In genomic region chr5:95862636-95863382, GRCh38 we compare ENCODE assay signal across 10 cellular contexts. TPM values are rescaled to one million over a fixed set of nuclear protein-coding genes. Genes with fewer than 3 reads are reported as not detected.
DNase-seq lines count a peak whose midpoint lies in the region; TF ChIP-seq lines count a peak whose summit lies in the region.
"Had no signal": no experiment of that assay in that cellular context is flagged by ENCODE, and none has a peak within 500 bp of the region (broad histone marks: within the 10 kb centered on the region; RNA-seq: fewer than 3 reads in every experiment).

No MANE protein-coding gene starts in this region.

- peak overlapping the region; percentile 9 for H3K27ac Mint-ChIP-seq in Caco-2 (ENCODE audit: unreplicated experiment)
- H3K27ac Mint-ChIP-seq in osteocyte (ENCODE audit: unreplicated experiment) = peak overlapping the region; percentile 99

- no peaks in the 10 kb centered on the region for H3K9me3 ChIP-seq in Caco-2

- H3K4me1 Mint-ChIP-seq in Caco-2 (ENCODE audit: low read depth, unreplicated experiment) (peaks cover 57% of the 10 kb centered on the region), osteocyte (ENCODE audit: unreplicated experiment) (peaks cover 58% of the 10 kb centered on the region)

- H3K36me3 Mint-ChIP-seq in Caco-2 (ENCODE audit: insufficient read depth, unreplicated experiment) (peaks cover 11% of the 10 kb centered on the region), osteocyte (ENCODE audit: unreplicated experiment) (no peaks in the 10 kb centered on the region)

- H3K27me3 Mint-ChIP-seq in Caco-2 (ENCODE audit: insufficient read depth, unreplicated experiment) (no peaks in the 10 kb centered on the region), osteocyte (ENCODE audit: unreplicated experiment) (no peaks in the 10 kb centered on the region)

- no peaks in the 10 kb centered on the region for H3K36me3 ChIP-seq in Caco-2 (ENCODE audit: control insufficient read depth, insufficient read depth, low read length)

- no peak overlapping the region for H3K4me3 ChIP-seq in Caco-2 (ENCODE audit: low read depth, low read length)

- H3K9me3 Mint-ChIP-seq in Caco-2 (ENCODE audit: unreplicated experiment) (peaks cover under 1% of the 10 kb centered on the region), osteocyte (ENCODE audit: unreplicated experiment) (no peaks in the 10 kb centered on the region)

- no TSS peak for BruUV-seq in Caco-2 (replicated peaks; lab: Mats Ljungman, UMichigan)

- H3K4me3 Mint-ChIP-seq in Caco-2 (ENCODE audit: unreplicated experiment) = peak overlapping the region; percentile 17
- no peak overlapping the region for H3K4me3 Mint-ChIP-seq in osteocyte (ENCODE audit: unreplicated experiment)

- CTCF ChIA-PET in Caco-2 (lab: Charles Lee) = no interaction called here

- DNase-seq in Caco-2 (no peak), NCI-H1436 (lab: John Stamatoyannopoulos, UW) (peak; percentile 33), osteocyte (ENCODE audit: extremely low spot score, unreplicated experiment) (peak; percentile 27), NCI-H1105 treated with DMSO at 0.1 percent for 48 hours (lab: John Stamatoyannopoulos, UW) (no peak), iPS-NIHi11 (ENCODE audit: low spot score) (no peak), SKM-1 treated with dmso at 0.1 percent for 144 hours (lab: John Stamatoyannopoulos, UW; ENCODE audit: unreplicated experiment) (no peak)
- no peak for DNase-seq in stimulated activated CD4-positive, alpha-beta T cell treated with anti-CD3 and anti-CD28 coated beads, Interleukin-4, amount 100 ng/mL, for 24 hours
- DNase-seq: GOT3, KG1 had no signal

- intact Hi-C loops in Caco-2 (cut with micrococcal nuclease; ENCODE audit: unreplicated experiment) = no loop called here

- peaks cover 60% of the 10 kb centered on the region for H3K4me1 ChIP-seq in Caco-2

- no peaks in the 10 kb centered on the region for H3K27me3 ChIP-seq in Caco-2 (replicated peaks; ENCODE audit: control insufficient read depth, insufficient read depth, low read length)

- no peak for TF ChIP-seq CTCF in Caco-2 (IDR thresholded peaks at IDR 0.05; ENCODE audit: insufficient read depth in 1 of 2, low read depth in 1 of 2, low read length in 1 of 2, severe bottlenecking in 1 of 2, unreplicated experiment in 1 of 2)
- TF ChIP-seq CTCF in osteocyte (IDR thresholded peaks at IDR 0.05) = no peak

- POLR2A ChIA-PET in Caco-2 (lab: Charles Lee) = no interaction called here

- peak overlapping the region; percentile 44 for H3K27ac ChIP-seq in cingulate gyrus (ENCODE audit: low read depth, low read length)

RNA-seq across cellular contexts. Expression of gene GLRX, which starts 40.3 kb away (rescaled TPM):
- 17.9 and 26.4 TPM in 2 replicates for total RNA-seq in Caco-2 (2022)
- total RNA-seq in osteocyte = 26.3 and 32.8 TPM in 2 replicates

Comparison
In these comparisons a context has a peak if more than half of its experiments do, and no peak if none do; other contexts are left out.
1. DNase-seq: peak in NCI-H1436 (single experiment) and osteocyte (single experiment); none in Caco-2 (0 of 2), NCI-H1105 treated with DMSO at 0.1 percent for 48 hours (single experiment), stimulated activated CD4-positive, alpha-beta T cell treated with anti-CD3 and anti-CD28 coated beads, Interleukin-4, amount 100 ng/mL, for 24 hours (single experiment), iPS-NIHi11 (single experiment) and SKM-1 treated with dmso at 0.1 percent for 144 hours (single experiment).